6 cellular contexts compared by ENCODE assay signal in the genomic region with DNA sequence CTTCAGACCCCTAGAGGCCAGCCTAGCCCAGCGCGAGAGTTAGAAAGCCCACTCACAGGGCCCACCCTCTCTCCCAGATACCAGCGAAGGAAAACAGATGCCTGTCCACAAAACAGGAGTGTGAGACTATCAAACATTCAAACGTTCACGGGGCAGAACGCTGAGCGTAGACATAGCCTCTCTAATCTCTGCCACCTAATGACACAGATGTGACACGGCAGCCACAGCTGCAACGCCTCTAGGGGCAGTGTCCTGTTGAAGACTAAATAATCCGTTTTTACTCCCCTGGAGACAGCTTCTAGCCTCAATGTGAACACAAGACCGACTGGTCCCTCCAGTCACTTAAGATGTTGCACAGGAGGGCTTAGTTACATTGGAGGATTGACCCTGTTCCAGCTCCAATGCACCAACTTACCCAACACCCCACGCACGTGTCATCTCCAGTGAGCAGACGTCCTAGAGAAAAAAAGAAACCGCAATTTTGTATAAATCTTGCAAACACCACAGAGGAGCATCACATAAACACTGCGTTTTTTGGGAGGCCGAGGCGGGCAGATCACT. TPM values are rescaled to one million over a fixed set of nuclear protein-coding genes. Genes with fewer than 3 reads are reported as not detected.
DNase-seq lines count a peak whose midpoint lies in the region.

No MANE protein-coding gene starts in this region.

- peaks cover 39% of the 10 kb centered on the region for H3K36me3 Mint-ChIP-seq in activated CD4-positive, alpha-beta T cell treated with anti-CD3 and anti-CD28 coated beads, Interleukin-2, amount 10 ng/mL, durations not matched to agents 24 days and 14 days (ENCODE audit: low read depth)

- H3K27ac Mint-ChIP-seq in activated CD4-positive, alpha-beta T cell treated with anti-CD3 and anti-CD28 coated beads, Interleukin-2, amount 10 ng/mL, durations not matched to agents 24 days and 14 days = peak overlapping the region; percentile 95

- H3K4me3 ChIP-seq in iPS-11a (ENCODE audit: low read depth, low read length) = peak overlapping the region; percentile 97

- H3K4me3 Mint-ChIP-seq in activated CD4-positive, alpha-beta T cell treated with anti-CD3 and anti-CD28 coated beads, Interleukin-2, amount 10 ng/mL, durations not matched to agents 24 days and 14 days = peak overlapping the region; percentile 100

- H3K27me3 Mint-ChIP-seq in activated CD4-positive, alpha-beta T cell treated with anti-CD3 and anti-CD28 coated beads, Interleukin-2, amount 10 ng/mL, durations not matched to agents 24 days and 14 days = peaks cover 3% of the 10 kb centered on the region

- H3K4me1 Mint-ChIP-seq in activated CD4-positive, alpha-beta T cell treated with anti-CD3 and anti-CD28 coated beads, Interleukin-2, amount 10 ng/mL, durations not matched to agents 24 days and 14 days = peaks cover 11% of the 10 kb centered on the region

- peak; percentile 74 for DNase-seq in HT-29 (ENCODE audit: low spot score)
- DNase-seq in activated CD4-positive, alpha-beta T cell treated with anti-CD3 and anti-CD28 coated beads, Interleukin-2, amount 10 ng/mL, durations not matched to agents 24 days and 14 days = peak; percentile 77
- DNase-seq in DMS79 treated with DMSO at 0.1 percent for 48 hours (lab: John Stamatoyannopoulos, UW) = no peak
- no peak for DNase-seq in GDM1 (lab: John Stamatoyannopoulos, UW)
- DNase-seq in anterior cingulate cortex (lab: John Stamatoyannopoulos, UW) = no peak

- intact Hi-C loops in activated CD4-positive, alpha-beta T cell treated with anti-CD3 and anti-CD28 coated beads, Interleukin-2, amount 10 ng/mL, durations not matched to agents 24 days and 14 days (cut with micrococcal nuclease) = no loop called here

- H3K9me3 Mint-ChIP-seq in activated CD4-positive, alpha-beta T cell treated with anti-CD3 and anti-CD28 coated beads, Interleukin-2, amount 10 ng/mL, durations not matched to agents 24 days and 14 days = no peaks in the 10 kb centered on the region

RNA-seq across cellular contexts. Expression of a gene that starts 14.3 kb away (rescaled TPM):
- total RNA-seq in HT-29 (2014; rRNA removed; shearing (Covaris generic)) = not detected in 2 replicates
- 1.1 and 1.5 TPM in 2 replicates for total RNA-seq in activated CD4-positive, alpha-beta T cell treated with anti-CD3 and anti-CD28 coated beads, Interleukin-2, amount 10 ng/mL, durations not matched to agents 24 days and 14 days

RNA-seq across cellular contexts. Expression of a gene that starts 16.0 kb away (rescaled TPM):
- total RNA-seq in HT-29 (2014; rRNA removed; shearing (Covaris generic)) = not detected in 2 replicates
- total RNA-seq in activated CD4-positive, alpha-beta T cell treated with anti-CD3 and anti-CD28 coated beads, Interleukin-2, amount 10 ng/mL, durations not matched to agents 24 days and 14 days = 1.1 and 1.7 TPM in 2 replicates

RNA-seq across cellular contexts. Expression of a gene that starts 21.6 kb away (rescaled TPM):
- total RNA-seq in HT-29 (2014; rRNA removed; shearing (Covaris generic)) = not detected in 2 replicates
- total RNA-seq in activated CD4-positive, alpha-beta T cell treated with anti-CD3 and anti-CD28 coated beads, Interleukin-2, amount 10 ng/mL, durations not matched to agents 24 days and 14 days = not detected in 2 replicates

RNA-seq across cellular contexts. Expression of a gene that starts 31.3 kb away (rescaled TPM):
- not detected in 2 replicates for total RNA-seq in HT-29 (2014; rRNA removed; shearing (Covaris generic))
- not detected in 2 replicates for total RNA-seq in activated CD4-positive, alpha-beta T cell treated with anti-CD3 and anti-CD28 coated beads, Interleukin-2, amount 10 ng/mL, durations not matched to agents 24 days and 14 days

RNA-seq across cellular contexts. Expression of a gene that starts 37.6 kb away (rescaled TPM):
- 0.60 TPM in 1 of 2 replicates, not detected in the other for total RNA-seq in HT-29 (2014; rRNA removed; shearing (Covaris generic))
- not detected in 2 replicates for total RNA-seq in activated CD4-positive, alpha-beta T cell treated with anti-CD3 and anti-CD28 coated beads, Interleukin-2, amount 10 ng/mL, durations not matched to agents 24 days and 14 days

Comparison
In these comparisons a context has a peak if more than half of its experiments do, and no peak if none do; other contexts are left out.
1. DNase-seq: peak in HT-29 (single experiment) and activated CD4-positive, alpha-beta T cell treated with anti-CD3 and anti-CD28 coated beads, Interleukin-2, amount 10 ng/mL, durations not matched to agents 24 days and 14 days (single experiment); none in DMS79 treated with DMSO at 0.1 percent for 48 hours (single experiment), GDM1 (single experiment) and anterior cingulate cortex (0 of 58).